ENCODE assay signal across 1 cellular context in the genomic region with DNA sequence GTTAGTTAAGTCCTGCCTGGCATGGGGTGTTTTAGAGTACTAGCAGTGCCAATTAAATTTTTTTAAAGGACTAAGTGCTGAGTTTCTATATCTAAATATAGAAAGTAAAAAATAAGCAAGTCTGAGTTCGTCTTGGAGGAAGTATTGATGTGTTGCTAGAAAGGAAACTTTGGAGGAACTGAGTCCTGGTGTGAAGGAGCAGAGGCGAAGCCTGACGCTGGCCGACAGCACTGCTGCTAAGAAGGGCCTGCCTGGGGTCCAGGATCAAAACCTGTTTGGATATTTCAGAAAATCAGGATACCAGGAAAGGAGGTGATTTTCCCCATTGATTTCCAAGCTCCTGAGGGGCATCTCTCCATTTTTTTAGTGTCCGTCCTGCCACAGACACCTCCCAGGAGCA.
TF ChIP-seq lines count a peak whose summit lies in the region.

No MANE protein-coding gene starts in this region.

TF ChIP-seq in SK-N-SH, 30 proteins besides CTCF, POLR2A, EP300 and RAD21 (continued from another document):
- no peak for TF ChIP-seq REST (IDR thresholded peaks at IDR 0.05; ENCODE audit: low read depth, low read length)
TF ChIP-seq in SK-N-SH: peak in this region for 0.
